20 cellular contexts compared by ENCODE assay signal in the genomic region with DNA sequence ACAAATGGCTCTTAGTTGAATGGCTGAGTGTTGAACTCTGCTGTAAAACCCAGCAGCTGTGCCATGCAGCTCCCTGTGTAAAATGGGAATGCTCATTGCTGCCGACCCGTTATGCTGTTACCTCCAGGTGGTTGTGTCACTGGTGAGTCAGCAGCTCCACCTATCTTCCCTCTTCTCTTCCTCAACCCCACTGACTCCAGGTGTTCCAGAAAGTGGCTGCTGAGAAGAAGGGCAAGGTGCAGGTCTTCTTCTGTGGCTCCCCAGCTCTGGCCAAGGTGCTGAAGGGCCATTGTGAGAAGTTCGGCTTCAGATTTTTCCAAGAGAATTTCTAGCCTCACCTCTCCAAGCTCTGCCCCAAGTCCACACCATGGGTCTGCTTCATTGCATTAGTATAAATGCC. TPM values are rescaled to one million over a fixed set of nuclear protein-coding genes. Genes with fewer than 3 reads are reported as not detected.
DNase-seq lines count a peak whose midpoint lies in the region; ATAC-seq and TF ChIP-seq lines count a peak whose summit lies in the region.
"Had no signal": no experiment of that assay in that cellular context is flagged by ENCODE, and none has a peak within 500 bp of the region (broad histone marks: within the 10 kb centered on the region; RNA-seq: fewer than 3 reads in every experiment).

No MANE protein-coding gene starts in this region.

- no peak overlapping the region for H3K27ac Mint-ChIP-seq in endodermal cell
- H3K27ac Mint-ChIP-seq in activated naive CD4-positive, alpha-beta T cell treated with anti-CD3 and anti-CD28 coated beads for 36 hours: no peak overlapping the region
- H3K27ac Mint-ChIP-seq: activated naive CD4-positive, alpha-beta T cell treated with anti-CD3 and anti-CD28 coated beads, Interleukin-2, amount 50 U/mL, for 72 hours; activated T-cell treated with anti-CD3 and anti-CD28 coated beads, Interleukin-2, amount 50 U/mL, for 24 hours; nephron; progenitor cell of endocrine pancreas had no signal

- peaks cover 44% of the 10 kb centered on the region for H3K4me1 Mint-ChIP-seq in endodermal cell
- peaks cover 20% of the 10 kb centered on the region for H3K4me1 Mint-ChIP-seq in activated naive CD4-positive, alpha-beta T cell treated with anti-CD3 and anti-CD28 coated beads for 36 hours (ENCODE audit: low read depth)

- H3K4me3 ChIP-seq in BLaER1 (no peak overlapping the region), endodermal cell (ENCODE audit: low read length) (no peak overlapping the region)
- H3K4me3 ChIP-seq: body of pancreas, gastrocnemius medialis, Peyer's patch had no signal

- H3K4me1 ChIP-seq in BLaER1: peaks cover 8% of the 10 kb centered on the region
- H3K4me1 ChIP-seq in endodermal cell (ENCODE audit: control insufficient read depth, insufficient read depth, low read length): peaks cover 10% of the 10 kb centered on the region

- H3K9ac ChIP-seq in BLaER1: no peak overlapping the region
- no peak overlapping the region for H3K9ac ChIP-seq in endodermal cell (ENCODE audit: extremely low read depth, low read length, poor library complexity, severe bottlenecking)

- H4K20me1 ChIP-seq in BLaER1: no peaks in the 10 kb centered on the region

- no peak for ATAC-seq in HG03139 (IDR thresholded peaks at IDR 0.05; ENCODE audit: unreplicated experiment)
- ATAC-seq: activated naive CD4-positive, alpha-beta T cell treated with anti-CD3 and anti-CD28 coated beads, Interleukin-2, amount 50 U/mL, for 72 hours; body of pancreas; gastrocnemius medialis had no signal

- TF ChIP-seq CTCF in endodermal cell (conservative IDR thresholded peaks at IDR 0.05): no peak

- no peaks in the 10 kb centered on the region for H3K9me3 Mint-ChIP-seq in endodermal cell
- no peaks in the 10 kb centered on the region for H3K9me3 Mint-ChIP-seq in activated naive CD4-positive, alpha-beta T cell treated with anti-CD3 and anti-CD28 coated beads for 36 hours
- H3K9me3 Mint-ChIP-seq: activated naive CD4-positive, alpha-beta T cell treated with anti-CD3 and anti-CD28 coated beads, Interleukin-2, amount 50 U/mL, for 72 hours; activated T-cell treated with anti-CD3 and anti-CD28 coated beads, Interleukin-2, amount 50 U/mL, for 24 hours had no signal

- DNase-seq in ELF-1 (ENCODE audit: low read depth, low spot score): peak; percentile 34
- peak; percentile 11 to 41 for DNase-seq in NCI-H526 (lab: John Stamatoyannopoulos, UW)
- DNase-seq in endodermal cell: peak; percentile 70
- DNase-seq in NCI-H345 treated with DMSO at 0.1 percent for 48 hours (lab: John Stamatoyannopoulos, UW; ENCODE audit: unreplicated experiment): no peak
- no peak for DNase-seq in activated naive CD4-positive, alpha-beta T cell treated with anti-CD3 and anti-CD28 coated beads for 36 hours
- DNase-seq: activated T-cell treated with anti-CD3 and anti-CD28 coated beads, Interleukin-2, amount 50 U/mL, for 24 hours; body of pancreas; gastrocnemius medialis; KG1; NCI-H1092; NCI-H345; Peyer's patch; SW 1271 had no signal

- peaks cover 22% of the 10 kb centered on the region for H3K27me3 Mint-ChIP-seq in endodermal cell (ENCODE audit: insufficient read depth)
- peaks cover 4% of the 10 kb centered on the region for H3K27me3 Mint-ChIP-seq in activated naive CD4-positive, alpha-beta T cell treated with anti-CD3 and anti-CD28 coated beads for 36 hours (ENCODE audit: low read depth)

- WGBS in endodermal cell (ENCODE audit: insufficient coverage in 1 of 2, insufficient read length in 1 of 2), 2 experiments: 61 to 83% methylated on average over 3 of the region's 3 CpGs

- H3K36me3 ChIP-seq in BLaER1 (no peaks in the 10 kb centered on the region), endodermal cell (ENCODE audit: control insufficient read depth, insufficient read depth, low read length) (no peaks in the 10 kb centered on the region)
- H3K36me3 ChIP-seq: gastrocnemius medialis, Peyer's patch had no signal

- H3K27me3 ChIP-seq in BLaER1 (no peaks in the 10 kb centered on the region), endodermal cell (ENCODE audit: control insufficient read depth, insufficient read depth, low read length, poor library complexity, severe bottlenecking) (peaks cover 19% of the 10 kb centered on the region)
- H3K27me3 ChIP-seq: body of pancreas, gastrocnemius medialis, Peyer's patch had no signal

- H3K9me3 ChIP-seq in BLaER1 (no peaks in the 10 kb centered on the region), endodermal cell (ENCODE audit: control insufficient read depth, low read length) (no peaks in the 10 kb centered on the region)
- H3K9me3 ChIP-seq: body of pancreas, gastrocnemius medialis, Peyer's patch had no signal

- H3K4me2 ChIP-seq in BLaER1: peak overlapping the region; percentile 23; the same call in 1 of the 2 replicates

- no peaks in the 10 kb centered on the region for H3K36me3 Mint-ChIP-seq in endodermal cell (ENCODE audit: low read depth)
- H3K36me3 Mint-ChIP-seq in activated naive CD4-positive, alpha-beta T cell treated with anti-CD3 and anti-CD28 coated beads for 36 hours (ENCODE audit: low read depth): no peaks in the 10 kb centered on the region
- H3K36me3 Mint-ChIP-seq: activated naive CD4-positive, alpha-beta T cell treated with anti-CD3 and anti-CD28 coated beads, Interleukin-2, amount 50 U/mL, for 72 hours had no signal

- intact Hi-C loops in activated naive CD4-positive, alpha-beta T cell treated with anti-CD3 and anti-CD28 coated beads for 36 hours (cut with micrococcal nuclease): no loop called here

- H3K27ac ChIP-seq in BLaER1 (no peak overlapping the region), endodermal cell (ENCODE audit: low read depth, low read length) (no peak overlapping the region)
- H3K27ac ChIP-seq: body of pancreas, epithelial cell of prostate, gastrocnemius medialis, Peyer's patch had no signal

- CTCF ChIA-PET in activated naive CD4-positive, alpha-beta T cell treated with anti-CD3 and anti-CD28 coated beads for 36 hours (lab: Charles Lee): interaction anchor here (2.9 kb wide), 1 partner anchor 209 kb away, joined by 9 read pairs; no protein-coding TSS in a partner anchor

- H3K4me3 Mint-ChIP-seq in endodermal cell: no peak overlapping the region
- H3K4me3 Mint-ChIP-seq in activated naive CD4-positive, alpha-beta T cell treated with anti-CD3 and anti-CD28 coated beads for 36 hours: no peak overlapping the region
- H3K4me3 Mint-ChIP-seq: activated T-cell treated with anti-CD3 and anti-CD28 coated beads, Interleukin-2, amount 50 U/mL, for 24 hours; nephron had no signal

RNA-seq across cellular contexts. Expression of a gene that starts 41.9 kb away (rescaled TPM):
- not detected for total RNA-seq in endodermal cell
- 0.11 TPM for polyA plus RNA-seq in endodermal cell (2013, experiment 1 of 2)
- not detected for polyA plus RNA-seq in endodermal cell (2013, experiment 2 of 2)
- not detected for total RNA-seq in activated naive CD4-positive, alpha-beta T cell treated with anti-CD3 and anti-CD28 coated beads for 36 hours
- total RNA-seq: gastrocnemius medialis, progenitor cell of endocrine pancreas, temporal lobe had no signal

Comparison
In these comparisons a context has a peak if more than half of its experiments do, and no peak if none do; other contexts are left out.
1. DNase-seq: peak in ELF-1 (single experiment), NCI-H526 (2 of 2) and endodermal cell (single experiment); none in NCI-H345 treated with DMSO at 0.1 percent for 48 hours (single experiment) and activated naive CD4-positive, alpha-beta T cell treated with anti-CD3 and anti-CD28 coated beads for 36 hours (single experiment).